Comparison of ENCODE assay signal across 9 cellular contexts in the genomic region with DNA sequence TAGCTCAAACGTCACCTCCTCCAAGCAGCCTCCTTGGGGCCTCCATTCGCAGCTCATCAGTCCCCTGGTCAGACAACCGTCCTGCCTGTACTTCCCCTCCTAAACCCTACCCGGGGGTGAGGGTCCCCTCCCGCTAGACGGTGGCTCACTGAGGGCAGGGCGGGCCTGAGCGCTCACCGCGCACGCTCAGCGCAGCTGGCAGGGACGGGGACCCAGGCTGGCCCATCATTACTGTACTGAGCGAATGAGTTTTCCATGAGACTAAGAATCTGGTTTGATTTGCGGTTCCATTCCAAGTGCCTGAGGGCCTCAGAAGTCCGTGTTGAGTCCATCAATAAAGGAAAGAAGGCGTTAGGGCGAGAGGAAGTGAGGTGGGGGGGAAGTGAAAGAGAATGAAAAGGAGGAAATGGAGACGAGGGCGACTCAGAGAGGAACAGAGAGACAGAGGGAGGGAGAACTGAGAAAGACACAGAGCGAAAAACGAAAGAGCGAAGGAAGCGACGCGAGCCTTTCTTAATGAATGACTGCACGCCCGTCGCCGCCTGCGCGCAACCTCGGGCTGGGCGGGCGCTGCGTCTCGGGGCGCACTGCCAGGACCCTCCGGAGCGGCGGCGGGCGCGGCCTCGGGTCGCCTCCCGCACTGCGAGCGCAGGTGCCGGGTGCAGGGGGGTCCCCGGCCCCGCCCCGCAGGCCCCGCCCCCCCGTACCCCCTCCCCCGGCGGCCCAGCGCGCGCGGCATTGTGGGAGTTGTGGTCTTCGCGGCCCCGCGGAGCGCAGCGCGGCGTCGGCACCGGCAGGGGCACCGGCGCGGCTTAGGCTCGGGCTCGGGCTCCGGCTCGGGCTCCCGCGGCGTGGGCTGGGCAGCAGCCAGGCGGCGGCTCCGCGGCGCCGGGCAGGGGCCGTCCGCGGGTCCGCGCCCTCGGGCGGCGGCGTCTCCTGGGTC. TPM values are rescaled to one million over a fixed set of nuclear protein-coding genes. Genes with fewer than 3 reads are reported as not detected.
A peak's percentile ranks its signal among the peaks of the same experiment; 100 is the strongest.
DNase-seq lines count a peak whose midpoint lies in the region; ATAC-seq, FAIRE-seq and TF ChIP-seq lines count a peak whose summit lies in the region.
"Had no signal": no experiment of that assay in that cellular context is flagged by ENCODE, and none has a peak within 500 bp of the region (broad histone marks: within the 10 kb centered on the region; RNA-seq: fewer than 3 reads in every experiment).

Gene ASPHD2 (plus strand): TSS at position 746 of the 943 bp plus-strand sequence. CDS start 4,356 bp downstream, outside the sequence.

- H3K4me2 ChIP-seq in mammary epithelial cell (ENCODE audit: insufficient read depth, low read depth, low read length), result peak within 1 kb of the TSS; percentile 91

- H3K9me3 ChIP-seq in mammary epithelial cell (replicated peaks; ENCODE audit: insufficient read depth, low read length) (no peaks in the 10 kb centered on the region), kidney (ENCODE audit: control insufficient read depth in 1 of 2, low read length in 2 of 2) (no peaks in the 10 kb centered on the region)

- 5% methylated on average over 19 of the region's 96 CpGs for WGBS in mammary epithelial cell (ENCODE audit: low coverage, missing lambda C conversion rate)

- in situ Hi-C loops in mammary epithelial cell (cut with MboI; ENCODE audit: low sequenced_read_pairs in 2 of 2), result no loop called here

- H3K27me3 ChIP-seq in mammary epithelial cell (ENCODE audit: insufficient read depth, low read length), result no peaks in the 10 kb centered on the region

- peak within 1 kb of the TSS; percentile 87 for H2AFZ ChIP-seq in mammary epithelial cell (ENCODE audit: low read depth, low read length)

- TF ChIP-seq CTCF in WI38 (IDR thresholded peaks at IDR 0.05; ENCODE audit: low read depth, low read length), result no peak
- no peak for TF ChIP-seq CTCF in mammary epithelial cell (conservative IDR thresholded peaks at IDR 0.05 in 1 of 2, IDR thresholded peaks at IDR 0.05 in 1 of 2; ENCODE audit: extremely low read depth in 1 of 2, insufficient read depth in 1 of 2, low read depth in 1 of 2, low read length in 2 of 2)
- no peak for TF ChIP-seq CTCF in kidney (IDR thresholded peaks at IDR 0.05; ENCODE audit: borderline replicate concordance, extremely low read depth, insufficient read depth)

- peak; percentile 69 for ATAC-seq in HG02943 (IDR thresholded peaks at IDR 0.05; ENCODE audit: low read depth, unreplicated experiment)

- BruUV-seq in mammary epithelial cell (replicated peaks; lab: Mats Ljungman, UMichigan), result TSS peak; percentile 52

- H3K4me1 ChIP-seq in mammary epithelial cell (ENCODE audit: insufficient read depth, low read length) (peaks cover 7% of the 10 kb centered on the region), kidney (ENCODE audit: control insufficient read depth in 1 of 2, insufficient read depth in 1 of 2, low read depth in 1 of 2, low read length in 2 of 2) (peaks cover 0 to 12% of the 10 kb centered on the region in 2 donors)

- H3K27ac ChIP-seq in mammary epithelial cell (ENCODE audit: insufficient read depth, low read depth, low read length) (peak within 1 kb of the TSS; percentile 11), kidney (ENCODE audit: low read depth in 2 of 2, low read length in 2 of 2) (peak within 1 kb of the TSS; percentile 53 to 57)
- H3K27ac ChIP-seq: C4-2B had no signal

- DNase-seq in NCI-H2081 (lab: John Stamatoyannopoulos, UW) (peak; percentile 63 to 65), NCI-H2081 treated with DMSO at 0.1 percent for 48 hours (lab: John Stamatoyannopoulos, UW) (no peak), NCI-H2171 (lab: John Stamatoyannopoulos, UW) (peak; percentile 74), mammary epithelial cell (peak; percentile 64), kidney (peak; percentile 83)
- DNase-seq in stimulated activated CD4-positive, alpha-beta T cell treated with anti-CD3 and anti-CD28 coated beads, Interleukin-12 subunit alpha, Interleukin-12 subunit beta, amount 100 ng/mL, for 48 hours (ENCODE audit: low read depth in 2 of 3, low spot score in 1 of 3), result peak; percentile 50 to 66 (median 63)

- no peak for FAIRE-seq in kidney (lab: Jason Lieb, UNC)

- dilution Hi-C loops in mammary epithelial cell (cut with HindIII; ENCODE audit: low sequenced_read_pairs), result no loop called here

- H3K36me3 ChIP-seq in mammary epithelial cell (ENCODE audit: insufficient read depth, low read length) (no peaks in the 10 kb centered on the region), kidney (ENCODE audit: control insufficient read depth in 1 of 2, insufficient read depth in 2 of 2, low read length in 2 of 2) (no peaks in the 10 kb centered on the region)

- no peaks in the 10 kb centered on the region for H4K20me1 ChIP-seq in mammary epithelial cell (ENCODE audit: insufficient read depth, low read length)

- intact Hi-C loops in mammary epithelial cell (cut with micrococcal nuclease), result loop anchor here (2.0 kb wide), 2 partner anchors 30 to 64 kb away; no protein-coding TSS in a partner anchor
- intact Hi-C loops in kidney (cut with DNase I), result no loop called here

- CTCF ChIA-PET in mammary epithelial cell (lab: Charles Lee; ENCODE audit: low non-redundant PET), result no interaction called here

- H3K4me3 ChIP-seq in WI38 (ENCODE audit: low read depth, low read length) (peak within 1 kb of the TSS; percentile 64), mammary epithelial cell (replicated peaks in 1 of 3; ENCODE audit: insufficient read depth in 1 of 3, low read depth in 2 of 3, low read length in 3 of 3) (peak within 1 kb of the TSS; percentile 47 to 69 (median 65)), kidney (ENCODE audit: low read length in 2 of 2) (peak within 1 kb of the TSS; percentile 63 to 94)

- no peaks in the 10 kb centered on the region for H3K79me2 ChIP-seq in mammary epithelial cell (ENCODE audit: insufficient read depth, low read length)

- peak within 1 kb of the TSS; percentile 47 for H3K9ac ChIP-seq in mammary epithelial cell (ENCODE audit: insufficient read depth, low read length)
- peak within 1 kb of the TSS; percentile 17 to 43 for H3K9ac ChIP-seq in kidney (ENCODE audit: low read length in 2 of 2)

RNA-seq across cellular contexts. Expression of gene ASPHD2, which starts in this region (rescaled TPM):
- total RNA-seq in mammary epithelial cell, result 10 to 100 TPM in 1 of 2 donors, 1 to 10 TPM in 1; 6.1 to 16.5 TPM
- polyA plus RNA-seq in mammary epithelial cell, result 4.1 TPM
- polyA minus RNA-seq in mammary epithelial cell, result 3.9 TPM
- total RNA-seq in kidney, result 4.5 TPM
- polyA plus RNA-seq in kidney (ENCODE audit: insufficient read depth, low read depth, low replicate concordance), result 3.3 TPM
